10 cellular contexts compared by ENCODE assay signal in genomic region chr5:149775785-149776184, GRCh38. TPM values are rescaled to one million over a fixed set of nuclear protein-coding genes. Genes with fewer than 3 reads are reported as not detected.
A peak's percentile ranks its signal among the peaks of the same experiment; 100 is the strongest.
DNase-seq lines count a peak whose midpoint lies in the region; ATAC-seq and TF ChIP-seq lines count a peak whose summit lies in the region.
"Had no signal": no experiment of that assay in that cellular context is flagged by ENCODE, and none has a peak within 500 bp of the region (broad histone marks: within the 10 kb centered on the region; RNA-seq: fewer than 3 reads in every experiment).

No MANE protein-coding gene starts in this region.

- H2BK15ac ChIP-seq in mesenchymal stem cell (ENCODE audit: low read depth, poor library complexity, severe bottlenecking), result no peak overlapping the region

- H2AFZ ChIP-seq in neural cell (ENCODE audit: low read depth, low read length), result no peak overlapping the region
- H2AFZ ChIP-seq in mesenchymal stem cell (ENCODE audit: low read depth, low read length), result no peak overlapping the region

- H2BK120ac ChIP-seq in mesenchymal stem cell (ENCODE audit: low read depth, low read length), result no peak overlapping the region

- H3K27me3 ChIP-seq in HL-60 (ENCODE audit: insufficient read depth, poor library complexity, severe bottlenecking), result no peaks in the 10 kb centered on the region
- no peaks in the 10 kb centered on the region for H3K27me3 ChIP-seq in neural cell (ENCODE audit: insufficient read depth, low read depth, low read length)
- H3K27me3 ChIP-seq in mesenchymal stem cell (ENCODE audit: control insufficient read depth in 1 of 2, insufficient read depth in 1 of 2, low read length in 2 of 2), result peaks cover 0 to 2% of the 10 kb centered on the region in 2 experiments
- H3K27me3 ChIP-seq: MG63 had no signal

- H3K4me2 ChIP-seq in neural cell (ENCODE audit: low read length) (no peak overlapping the region), mesenchymal stem cell (ENCODE audit: low read length, poor library complexity, severe bottlenecking) (no peak overlapping the region)

- H3K36me3 Mint-ChIP-seq in brain, result no peaks in the 10 kb centered on the region

- TF ChIP-seq CTCF in HL-60 (IDR thresholded peaks at IDR 0.05; ENCODE audit: insufficient read depth, low read length) (peak; percentile 19), brain (conservative IDR thresholded peaks at IDR 0.05) (peak; percentile 38 to 55), neural cell (IDR thresholded peaks at IDR 0.05; ENCODE audit: poor library complexity, severe bottlenecking) (peak; percentile 22)

- no peak overlapping the region for H2AK5ac ChIP-seq in mesenchymal stem cell (ENCODE audit: low read length, severe bottlenecking)

- no peak overlapping the region for H3K4me3 ChIP-seq in HL-60 (replicated peaks; ENCODE audit: insufficient read depth, low read length)
- no peak overlapping the region for H3K4me3 ChIP-seq in neural cell (ENCODE audit: low read length)
- H3K4me3 ChIP-seq in mesenchymal stem cell (ENCODE audit: insufficient read depth in 1 of 2, low read depth in 1 of 2, low read length in 2 of 2), result no peak overlapping the region
- H3K4me3 ChIP-seq: MG63 had no signal

- peaks cover 81% of the 10 kb centered on the region for H3K4me1 Mint-ChIP-seq in brain

- H3K9me3 ChIP-seq in neural cell (ENCODE audit: low read length), result no peaks in the 10 kb centered on the region
- H3K9me3 ChIP-seq in mesenchymal stem cell (ENCODE audit: control insufficient read depth, low read length), result peaks cover 6% of the 10 kb centered on the region

- no peak for ATAC-seq in GM18907 (IDR thresholded peaks at IDR 0.05; ENCODE audit: unreplicated experiment)

- no peak for TF ChIP-seq RAD21 in neural cell (conservative IDR thresholded peaks at IDR 0.05)

- no peak overlapping the region for H3K9ac ChIP-seq in neural cell (ENCODE audit: low read length)
- no peak overlapping the region for H3K9ac ChIP-seq in mesenchymal stem cell (ENCODE audit: low read length)

- H3K27ac ChIP-seq in HL-60 (replicated peaks), result no peak overlapping the region
- H3K27ac ChIP-seq in neural cell (ENCODE audit: low read length), result no peak overlapping the region
- no peak overlapping the region for H3K27ac ChIP-seq in mesenchymal stem cell (ENCODE audit: low read length, poor library complexity, severe bottlenecking)

- H3K27me3 Mint-ChIP-seq in brain, result peaks cover 6% of the 10 kb centered on the region

- H2BK5ac ChIP-seq in mesenchymal stem cell (ENCODE audit: low read depth, low read length, poor library complexity, severe bottlenecking), result no peak overlapping the region

- H3F3A ChIP-seq in neural cell (ENCODE audit: insufficient read depth, low read length, poor library complexity, severe bottlenecking), result no peaks in the 10 kb centered on the region

- H4K20me1 ChIP-seq in neural cell (ENCODE audit: insufficient read depth), result no peaks in the 10 kb centered on the region

- H3K36me3 ChIP-seq in neural cell (ENCODE audit: insufficient read depth, low read length), result no peaks in the 10 kb centered on the region
- no peaks in the 10 kb centered on the region for H3K36me3 ChIP-seq in mesenchymal stem cell (ENCODE audit: control insufficient read depth in 1 of 2, insufficient read depth in 2 of 2, low read depth in 1 of 2, low read length in 2 of 2)

- H4K8ac ChIP-seq in mesenchymal stem cell (ENCODE audit: low read length), result no peak overlapping the region

- peak; percentile 60 for DNase-seq in DMS 273 (lab: John Stamatoyannopoulos, UW; ENCODE audit: unreplicated experiment)
- DNase-seq in DMS 273 treated with DMSO at 0.1 percent for 48 hours (lab: John Stamatoyannopoulos, UW), result no peak
- peak in 1 of 2 experiments; percentile 30 for DNase-seq in HL-60 (ENCODE audit: low read depth in 1 of 2, low spot score in 1 of 2)
- DNase-seq in amygdala (lab: John Stamatoyannopoulos, UW), result no peak
- no peak for DNase-seq in mesenchymal stem cell
- DNase-seq: MG63; stimulated activated CD4-positive, alpha-beta T cell treated with anti-CD3 and anti-CD28 coated beads, Interleukin-4, amount 100 ng/mL, for 1 hour had no signal

- peak overlapping the region in 3 of 5 experiments; percentile 39 to 61 (median 56) for H3K27ac Mint-ChIP-seq in brain

- H3K14ac ChIP-seq in mesenchymal stem cell (ENCODE audit: low read length in 2 of 2), result no peak overlapping the region

- peaks cover 16% of the 10 kb centered on the region for H3K4me1 ChIP-seq in mesenchymal stem cell (ENCODE audit: control insufficient read depth, insufficient read depth, low read depth, low read length)

- no peak overlapping the region for H2BK12ac ChIP-seq in mesenchymal stem cell (ENCODE audit: low read length in 2 of 2)

- no peak overlapping the region for H3K4ac ChIP-seq in mesenchymal stem cell (ENCODE audit: low read depth in 1 of 2, low read length in 2 of 2)

- no peaks in the 10 kb centered on the region for H3K9me2 ChIP-seq in neural cell (ENCODE audit: insufficient read depth, low read length)

- H3K18ac ChIP-seq in mesenchymal stem cell (ENCODE audit: low read depth in 1 of 2, low read length in 2 of 2), result no peak overlapping the region

- no peaks in the 10 kb centered on the region for H3K79me2 ChIP-seq in neural cell (replicated peaks; ENCODE audit: insufficient read depth, low read length)

- H4K91ac ChIP-seq in mesenchymal stem cell (ENCODE audit: low read length), result no peak overlapping the region

- H3K23ac ChIP-seq in mesenchymal stem cell (ENCODE audit: low read length in 2 of 2), result no peak overlapping the region

- no peak for TF ChIP-seq EP300 in neural cell (conservative IDR thresholded peaks at IDR 0.05; ENCODE audit: poor library complexity, severe bottlenecking)

- no peaks in the 10 kb centered on the region for H3K9me3 Mint-ChIP-seq in brain

- peaks cover 31% of the 10 kb centered on the region for H3K79me1 ChIP-seq in mesenchymal stem cell (replicated peaks; ENCODE audit: low read length, poor library complexity, severe bottlenecking)

- no peak overlapping the region for H3K4me3 Mint-ChIP-seq in brain

TF ChIP-seq in neural cell, 6 proteins besides CTCF, POLR2A, EP300 and RAD21:
- TF ChIP-seq REST (IDR thresholded peaks at IDR 0.05; ENCODE audit: borderline replicate concordance), result no peak
- TF ChIP-seq TAF1 (IDR thresholded peaks at IDR 0.05; ENCODE audit: low read depth), result no peak
- TF ChIP-seq POLR2AphosphoS5 (IDR thresholded peaks at IDR 0.05), result no peak
- TF ChIP-seq MXI1 (conservative IDR thresholded peaks at IDR 0.05; ENCODE audit: poor library complexity, severe bottlenecking), result no peak
- no peak for TF ChIP-seq SMC3 (conservative IDR thresholded peaks at IDR 0.05; ENCODE audit: poor library complexity)
- TF ChIP-seq EZH2 (IDR thresholded peaks at IDR 0.05; ENCODE audit: borderline replicate concordance, insufficient read depth, low read length, poor library complexity, severe bottlenecking), result no peak

RNA-seq across cellular contexts. Expression of gene PPARGC1B, which starts 45.7 kb away (rescaled TPM):
- polyA plus RNA-seq in brain (ENCODE audit: insufficient read depth, low read depth, low replicate concordance), result 0.41 TPM
- polyA plus RNA-seq in neural cell, result 0.32 and 0.48 TPM in 2 replicates
- 0.73 and 1.0 TPM in 2 replicates for polyA minus RNA-seq in neural cell
- 1.9 TPM for polyA plus RNA-seq in mesenchymal stem cell (2013, experiment 1 of 2)
- polyA plus RNA-seq in mesenchymal stem cell (2013, experiment 2 of 2), result 2.4 TPM
